8 cellular contexts compared by ENCODE assay signal in the genomic region with DNA sequence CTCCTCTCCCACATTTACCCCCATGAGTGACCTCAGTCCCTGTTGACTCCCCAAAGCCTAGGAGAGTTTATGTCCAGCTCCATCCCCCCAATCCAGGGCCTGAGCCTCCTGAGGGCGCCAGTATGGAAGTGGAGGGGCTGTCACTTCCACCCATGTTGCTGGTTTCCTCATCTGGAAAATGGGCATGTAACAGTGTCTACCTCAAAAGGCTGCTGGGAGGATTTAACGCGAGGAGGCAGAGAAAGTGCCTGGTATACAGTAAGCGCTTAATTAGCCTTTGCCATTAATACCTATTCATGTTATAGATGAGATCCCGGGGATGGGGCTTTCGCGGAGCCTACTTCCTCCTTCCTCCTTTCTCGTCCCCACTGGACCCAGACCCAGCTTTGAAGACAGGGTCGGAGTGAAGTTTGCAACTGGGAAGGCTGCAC.
DNase-seq lines count a peak whose midpoint lies in the region; TF ChIP-seq lines count a peak whose summit lies in the region.

No MANE protein-coding gene starts in this region.

- no peaks in the 10 kb centered on the region for H3K4me1 ChIP-seq in endocrine pancreas (ENCODE audit: control insufficient read depth, insufficient read depth, low read length)
- peaks cover 28% of the 10 kb centered on the region in 2 experiments for H3K4me1 ChIP-seq in neutrophil (ENCODE audit: control insufficient read depth in 1 of 2, insufficient read depth in 1 of 2, low read depth in 1 of 2, low read length in 1 of 2)

- DNase-seq in GM06990 (ENCODE audit: extremely low read depth, insufficient read length): no peak
- DNase-seq in NCI-H69 (lab: John Stamatoyannopoulos, UW): peak; percentile 67
- no peak for DNase-seq in stimulated activated CD4-positive, alpha-beta T cell treated with anti-CD3 and anti-CD28 coated beads, Interleukin-4, amount 100 ng/mL, for 1 hour
- DNase-seq in SHP77 treated with DMSO at 0.1 percent for 48 hours (lab: John Stamatoyannopoulos, UW): no peak
- DNase-seq in NCI-H774 (lab: John Stamatoyannopoulos, UW): no peak
- no peak for DNase-seq in NCI-H2196 (lab: John Stamatoyannopoulos, UW; ENCODE audit: unreplicated experiment)

- no peak for TF ChIP-seq CTCF in GM06990 (IDR thresholded peaks at IDR 0.05; ENCODE audit: insufficient read depth, low read length, poor library complexity, severe bottlenecking)
- no peak for TF ChIP-seq CTCF in neutrophil (IDR thresholded peaks at IDR 0.05)

- H3K36me3 ChIP-seq in GM06990 (ENCODE audit: control insufficient read depth, insufficient read depth, low read length): peaks cover 12% of the 10 kb centered on the region
- no peaks in the 10 kb centered on the region for H3K36me3 ChIP-seq in endocrine pancreas (ENCODE audit: control insufficient read depth, insufficient read depth, low read length)
- peaks cover 36% of the 10 kb centered on the region for H3K36me3 ChIP-seq in neutrophil

- H3K27me3 ChIP-seq in GM06990 (replicated peaks; ENCODE audit: control insufficient read depth, insufficient read depth, low read length) (no peaks in the 10 kb centered on the region), endocrine pancreas (ENCODE audit: control insufficient read depth, insufficient read depth, low read length) (no peaks in the 10 kb centered on the region), neutrophil (no peaks in the 10 kb centered on the region)

- H3K9me3 ChIP-seq in endocrine pancreas (ENCODE audit: control insufficient read depth, low read length) (no peaks in the 10 kb centered on the region), neutrophil (no peaks in the 10 kb centered on the region)

- H3K9ac ChIP-seq in endocrine pancreas (ENCODE audit: control insufficient read depth, insufficient read depth, low read length): peak overlapping the region; percentile 27

- peak overlapping the region; percentile 95 for H3K27ac ChIP-seq in neutrophil

- peak overlapping the region; percentile 98 for H3K4me3 ChIP-seq in GM06990 (replicated peaks; ENCODE audit: low read depth, low read length)
- peak overlapping the region; percentile 59 for H3K4me3 ChIP-seq in endocrine pancreas (ENCODE audit: control insufficient read depth, insufficient read depth, low read length)
- H3K4me3 ChIP-seq in neutrophil (ENCODE audit: low read depth in 1 of 2, low read length in 1 of 2): peak overlapping the region; percentile 91 to 98
